Comparison of ENCODE assay signal across 22 cellular contexts in the genomic region with DNA sequence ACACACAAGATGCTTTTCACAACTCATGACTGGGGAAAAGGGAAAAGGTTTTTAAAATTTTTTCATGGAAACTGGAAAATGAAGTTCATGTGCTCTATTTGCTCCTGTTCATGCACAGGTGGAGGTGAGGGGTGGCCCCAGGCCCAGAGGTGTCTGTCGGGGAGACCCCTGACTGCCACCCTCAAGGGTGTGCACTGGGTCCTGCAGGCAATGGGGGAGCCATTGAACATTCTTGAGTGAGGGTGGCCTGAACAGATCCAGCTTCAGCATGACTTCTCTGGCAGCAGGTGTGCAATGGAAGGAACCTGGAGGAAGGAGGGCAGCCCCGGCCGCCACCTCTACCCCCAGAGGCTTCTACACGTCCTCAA.
DNase-seq lines count a peak whose midpoint lies in the region; ATAC-seq, FAIRE-seq and TF ChIP-seq lines count a peak whose summit lies in the region.
"Had no signal": no experiment of that assay in that cellular context is flagged by ENCODE, and none has a peak within 500 bp of the region (broad histone marks: within the 10 kb centered on the region; RNA-seq: fewer than 3 reads in every experiment).

No MANE protein-coding gene starts in this region.

- H3K27ac ChIP-seq in keratinocyte (ENCODE audit: control insufficient read depth, insufficient read depth, low read length), result no peak overlapping the region
- H3K27ac ChIP-seq: HL-60 had no signal

- dilution Hi-C loops in keratinocyte (cut with MboI; ENCODE audit: extremely low pct_ligation_motif_present, low sequenced_read_pairs), result no loop called here

- TF ChIP-seq CTCF in WTC11 (IDR thresholded peaks at IDR 0.05) (no peak), keratinocyte (optimal IDR thresholded peaks at IDR 0.05 in 1 of 3, IDR thresholded peaks at IDR 0.05 in 1 of 3, conservative IDR thresholded peaks at IDR 0.05 in 1 of 3; ENCODE audit: extremely low read depth in 1 of 3, insufficient read depth in 2 of 3, low read length in 3 of 3) (no peak)

- H3K9me3 Mint-ChIP-seq in WTC11, result no peaks in the 10 kb centered on the region
- H3K9me3 Mint-ChIP-seq in stimulated activated effector memory CD8-positive, alpha-beta T cell treated with anti-CD3 and anti-CD28 coated beads, Interleukin-12 subunit alpha, Interleukin-12 subunit beta, amount 100 ng/mL, for 72 hours, result no peaks in the 10 kb centered on the region

- peak overlapping the region; percentile 40 for H3K4me2 ChIP-seq in keratinocyte (ENCODE audit: control insufficient read depth, extremely low read depth, insufficient read depth, low read depth, low read length)
- H3K4me2 ChIP-seq: SK-N-SH had no signal

- DNase-seq in Right ventricle myocardium superior, result peak; percentile 28
- no peak for DNase-seq in Right ventricle myocardium inferior (ENCODE audit: missing footprints)
- DNase-seq in WTC11 (ENCODE audit: low spot score), result no peak
- no peak for DNase-seq in keratinocyte (ENCODE audit: low read depth, low spot score)
- no peak for DNase-seq in stimulated activated effector memory CD8-positive, alpha-beta T cell treated with anti-CD3 and anti-CD28 coated beads, Interleukin-12 subunit alpha, Interleukin-12 subunit beta, amount 100 ng/mL, for 72 hours (ENCODE audit: low spot score in 2 of 2)
- no peak for DNase-seq in NCI-H2227 treated with DMSO at 0.1 percent for 48 hours (lab: John Stamatoyannopoulos, UW)
- no peak for DNase-seq in islet precursor cell
- no peak for DNase-seq in NCI-H524 (lab: John Stamatoyannopoulos, UW)
- DNase-seq: DND-41, HCEC 1CT, NCI-H1092, NCI-H1436, NCI-H187 treated with DMSO at 0.1 percent for 48 hours, NCI-H2171 treated with DMSO at 0.1 percent for 48 hours, NCI-H524 treated with DMSO at 0.1 percent for 48 hours, RPMI8226, SK-N-SH had no signal

- intact Hi-C loops in Right ventricle myocardium superior (cut with DNase I) (no loop called here), Right ventricle myocardium inferior (cut with DNase I) (no loop called here)

- peaks cover 13% of the 10 kb centered on the region; the same call in 1 of the 2 replicates for H3K4me1 Mint-ChIP-seq in WTC11
- H3K4me1 Mint-ChIP-seq in stimulated activated effector memory CD8-positive, alpha-beta T cell treated with anti-CD3 and anti-CD28 coated beads, Interleukin-12 subunit alpha, Interleukin-12 subunit beta, amount 100 ng/mL, for 72 hours, result peaks cover 3% of the 10 kb centered on the region

- POLR2A ChIA-PET in WTC11 (lab: Charles Lee), result no interaction called here

- ATAC-seq in Right ventricle myocardium superior (ENCODE audit: poor library complexity) (no peak), Right ventricle myocardium inferior (no peak), WTC11 (no peak)
- ATAC-seq in stimulated activated effector memory CD8-positive, alpha-beta T cell treated with anti-CD3 and anti-CD28 coated beads, Interleukin-12 subunit alpha, Interleukin-12 subunit beta, amount 100 ng/mL, for 72 hours, result peak; percentile 3

- no peaks in the 10 kb centered on the region for H3K9me3 ChIP-seq in keratinocyte (ENCODE audit: control insufficient read depth, low read depth, low read length)
- H3K9me3 ChIP-seq: SK-N-SH had no signal

- H3K9ac ChIP-seq in keratinocyte (ENCODE audit: control insufficient read depth, extremely low read depth, insufficient read depth, low read length), result no peak overlapping the region
- H3K9ac ChIP-seq: SK-N-SH had no signal

- no peaks in the 10 kb centered on the region for H3K27me3 Mint-ChIP-seq in WTC11 (ENCODE audit: low read depth)

- CTCF ChIA-PET in WTC11 (lab: Charles Lee), result interaction anchor here (1.0 to 1.4 kb wide), 2 partner anchors 11 to 73 kb away, joined by 3 to 5 read pairs; no protein-coding TSS in a partner anchor

- H3K4me3 ChIP-seq in keratinocyte (ENCODE audit: control insufficient read depth in 2 of 3, extremely low read depth in 1 of 3, insufficient read depth in 2 of 3, low read depth in 1 of 3, low read length in 3 of 3), result no peak overlapping the region

- H3K27ac Mint-ChIP-seq in WTC11, result peak overlapping the region; percentile 15
- no peak overlapping the region for H3K27ac Mint-ChIP-seq in stimulated activated effector memory CD8-positive, alpha-beta T cell treated with anti-CD3 and anti-CD28 coated beads, Interleukin-12 subunit alpha, Interleukin-12 subunit beta, amount 100 ng/mL, for 72 hours

- no peak overlapping the region for H2AFZ ChIP-seq in keratinocyte (ENCODE audit: control insufficient read depth, low read length)

- no peaks in the 10 kb centered on the region for H3K36me3 ChIP-seq in keratinocyte (ENCODE audit: control insufficient read depth in 2 of 2, extremely low read depth in 1 of 2, insufficient read depth in 2 of 2, low read length in 2 of 2)

- H3K27me3 ChIP-seq in keratinocyte (ENCODE audit: control insufficient read depth, extremely low read depth, insufficient read depth, low read length), result no peaks in the 10 kb centered on the region

- H3K4me3 Mint-ChIP-seq in WTC11, result no peak overlapping the region
- no peak overlapping the region for H3K4me3 Mint-ChIP-seq in stimulated activated effector memory CD8-positive, alpha-beta T cell treated with anti-CD3 and anti-CD28 coated beads, Interleukin-12 subunit alpha, Interleukin-12 subunit beta, amount 100 ng/mL, for 72 hours
- H3K4me3 Mint-ChIP-seq: IgD-negative memory B cell had no signal

- no peaks in the 10 kb centered on the region for H3K36me3 Mint-ChIP-seq in WTC11
- no peaks in the 10 kb centered on the region for H3K36me3 Mint-ChIP-seq in stimulated activated effector memory CD8-positive, alpha-beta T cell treated with anti-CD3 and anti-CD28 coated beads, Interleukin-12 subunit alpha, Interleukin-12 subunit beta, amount 100 ng/mL, for 72 hours
- H3K36me3 Mint-ChIP-seq: IgD-negative memory B cell had no signal

- FAIRE-seq in keratinocyte (lab: Jason Lieb, UNC), result no peak
- FAIRE-seq: GM12892, GM19239, H1 had no signal

- no peaks in the 10 kb centered on the region for H3K9me1 ChIP-seq in keratinocyte (ENCODE audit: control insufficient read depth, extremely low read depth, insufficient read depth, low read length)

- H3K79me2 ChIP-seq in keratinocyte (ENCODE audit: control insufficient read depth, insufficient read depth, low read length), result no peaks in the 10 kb centered on the region

- H3K4me1 ChIP-seq in keratinocyte (ENCODE audit: control insufficient read depth, extremely low read depth, insufficient read depth, low read length), result peaks cover 20% of the 10 kb centered on the region

- no peaks in the 10 kb centered on the region for H4K20me1 ChIP-seq in keratinocyte (ENCODE audit: control insufficient read depth, extremely low read depth, insufficient read depth, low read length)

TF ChIP-seq in WTC11, 78 proteins besides CTCF, POLR2A, EP300 and RAD21:
- TF ChIP-seq, protein P1, sequence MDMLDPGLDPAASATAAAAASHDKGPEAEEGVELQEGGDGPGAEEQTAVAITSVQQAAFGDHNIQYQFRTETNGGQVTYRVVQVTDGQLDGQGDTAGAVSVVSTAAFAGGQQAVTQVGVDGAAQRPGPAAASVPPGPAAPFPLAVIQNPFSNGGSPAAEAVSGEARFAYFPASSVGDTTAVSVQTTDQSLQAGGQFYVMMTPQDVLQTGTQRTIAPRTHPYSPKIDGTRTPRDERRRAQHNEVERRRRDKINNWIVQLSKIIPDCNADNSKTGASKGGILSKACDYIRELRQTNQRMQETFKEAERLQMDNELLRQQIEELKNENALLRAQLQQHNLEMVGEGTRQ (CRISPR knock-in tag; IDR thresholded peaks at IDR 0.05), result no peak
- TF ChIP-seq, protein P2, sequence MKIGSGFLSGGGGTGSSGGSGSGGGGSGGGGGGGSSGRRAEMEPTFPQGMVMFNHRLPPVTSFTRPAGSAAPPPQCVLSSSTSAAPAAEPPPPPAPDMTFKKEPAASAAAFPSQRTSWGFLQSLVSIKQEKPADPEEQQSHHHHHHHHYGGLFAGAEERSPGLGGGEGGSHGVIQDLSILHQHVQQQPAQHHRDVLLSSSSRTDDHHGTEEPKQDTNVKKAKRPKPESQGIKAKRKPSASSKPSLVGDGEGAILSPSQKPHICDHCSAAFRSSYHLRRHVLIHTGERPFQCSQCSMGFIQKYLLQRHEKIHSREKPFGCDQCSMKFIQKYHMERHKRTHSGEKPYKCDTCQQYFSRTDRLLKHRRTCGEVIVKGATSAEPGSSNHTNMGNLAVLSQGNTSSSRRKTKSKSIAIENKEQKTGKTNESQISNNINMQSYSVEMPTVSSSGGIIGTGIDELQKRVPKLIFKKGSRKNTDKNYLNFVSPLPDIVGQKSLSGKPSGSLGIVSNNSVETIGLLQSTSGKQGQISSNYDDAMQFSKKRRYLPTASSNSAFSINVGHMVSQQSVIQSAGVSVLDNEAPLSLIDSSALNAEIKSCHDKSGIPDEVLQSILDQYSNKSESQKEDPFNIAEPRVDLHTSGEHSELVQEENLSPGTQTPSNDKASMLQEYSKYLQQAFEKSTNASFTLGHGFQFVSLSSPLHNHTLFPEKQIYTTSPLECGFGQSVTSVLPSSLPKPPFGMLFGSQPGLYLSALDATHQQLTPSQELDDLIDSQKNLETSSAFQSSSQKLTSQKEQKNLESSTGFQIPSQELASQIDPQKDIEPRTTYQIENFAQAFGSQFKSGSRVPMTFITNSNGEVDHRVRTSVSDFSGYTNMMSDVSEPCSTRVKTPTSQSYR (CRISPR knock-in tag; IDR thresholded peaks at IDR 0.05), result no peak
TF ChIP-seq in WTC11: peak in this region for 0.
